16 cellular contexts compared by ENCODE assay signal in genomic region chr20:24985802-24986201, GRCh38. TPM values are rescaled to one million over a fixed set of nuclear protein-coding genes. Genes with fewer than 3 reads are reported as not detected.
DNase-seq lines count a peak whose midpoint lies in the region; ATAC-seq, FAIRE-seq and TF ChIP-seq lines count a peak whose summit lies in the region.
"Had no signal": no experiment of that assay in that cellular context is flagged by ENCODE, and none has a peak within 500 bp of the region (broad histone marks: within the 10 kb centered on the region; RNA-seq: fewer than 3 reads in every experiment).

No MANE protein-coding gene starts in this region.

- no peak overlapping the region for H3K4me3 Mint-ChIP-seq in activated CD8-positive, alpha-beta T cell treated with anti-CD3 and anti-CD28 coated beads, Interleukin-2, amount 10 ng/mL, durations not matched to agents 7 days and 5 days
- peak overlapping the region; percentile 21 for H3K4me3 Mint-ChIP-seq in stimulated activated effector memory CD8-positive, alpha-beta T cell treated with anti-CD3 and anti-CD28 coated beads, Interleukin-12 subunit alpha, Interleukin-12 subunit beta, amount 100 ng/mL, for 72 hours

- TF ChIP-seq EP300 in HepG2 (IDR thresholded peaks at IDR 0.05; ENCODE audit: low read depth in 2 of 2, low read length in 2 of 2) (no peak), HepG2 (CRISPR knock-in tag; IDR thresholded peaks at IDR 0.05; ENCODE audit: borderline replicate concordance) (no peak)

- no peak for FAIRE-seq in HepG2 (lab: Jason Lieb, UNC)
- FAIRE-seq: frontal cortex had no signal

- no peak overlapping the region for H3K4me2 ChIP-seq in HepG2 (ENCODE audit: low read depth, low read length)

- H3K27ac ChIP-seq in HepG2 (ENCODE audit: extremely low read length, insufficient read depth, low read length) = no peak overlapping the region
- H3K27ac ChIP-seq: 22Rv1, brain microvascular endothelial cell had no signal

- peaks cover 74% of the 10 kb centered on the region for H3K4me1 ChIP-seq in HepG2 (ENCODE audit: insufficient read depth, low read length)

- no peak overlapping the region for H2AFZ ChIP-seq in HepG2 (ENCODE audit: low read length)

- no peaks in the 10 kb centered on the region for H3K9me3 Mint-ChIP-seq in activated CD8-positive, alpha-beta T cell treated with anti-CD3 and anti-CD28 coated beads, Interleukin-2, amount 10 ng/mL, durations not matched to agents 7 days and 5 days (ENCODE audit: insufficient read depth)
- H3K9me3 Mint-ChIP-seq in stimulated activated effector memory CD8-positive, alpha-beta T cell treated with anti-CD3 and anti-CD28 coated beads, Interleukin-12 subunit alpha, Interleukin-12 subunit beta, amount 100 ng/mL, for 72 hours = no peaks in the 10 kb centered on the region

- no peaks in the 10 kb centered on the region for H3K9me3 ChIP-seq in HepG2 (ENCODE audit: low read length)

- H3K36me3 Mint-ChIP-seq in activated CD8-positive, alpha-beta T cell treated with anti-CD3 and anti-CD28 coated beads, Interleukin-2, amount 10 ng/mL, durations not matched to agents 7 days and 5 days (ENCODE audit: low read depth) = peaks cover 64% of the 10 kb centered on the region
- H3K36me3 Mint-ChIP-seq in stimulated activated effector memory CD8-positive, alpha-beta T cell treated with anti-CD3 and anti-CD28 coated beads, Interleukin-12 subunit alpha, Interleukin-12 subunit beta, amount 100 ng/mL, for 72 hours = peaks cover 68% of the 10 kb centered on the region

- H3K36me3 ChIP-seq in HepG2 (replicated peaks in 1 of 2; ENCODE audit: control insufficient read depth in 1 of 2, insufficient read depth in 2 of 2, low read length in 2 of 2) = peaks cover 6 to 32% of the 10 kb centered on the region in 2 experiments; a peak in 4 of 5 replicates

- intact Hi-C loops in HepG2 (cut with micrococcal nuclease; ENCODE audit: unreplicated experiment) = no loop called here

- H3K4me3 ChIP-seq in HepG2 (replicated peaks in 1 of 3; ENCODE audit: insufficient read depth in 1 of 3, low read depth in 2 of 3, low read length in 3 of 3) = no peak overlapping the region

- H3K27me3 Mint-ChIP-seq in activated CD8-positive, alpha-beta T cell treated with anti-CD3 and anti-CD28 coated beads, Interleukin-2, amount 10 ng/mL, durations not matched to agents 7 days and 5 days (ENCODE audit: low read depth) = no peaks in the 10 kb centered on the region

- TF ChIP-seq CTCF in HepG2 (CRISPR knock-in tag; IDR thresholded peaks at IDR 0.05) = no peak

- no peak for TF ChIP-seq POLR2A in HepG2 (IDR thresholded peaks at IDR 0.05; ENCODE audit: insufficient read depth in 1 of 2, low read depth in 2 of 2, low read length in 2 of 2)

- no peak for TF ChIP-seq RAD21 in HepG2 (CRISPR knock-in tag; IDR thresholded peaks at IDR 0.05)

- CTCF ChIA-PET in activated CD8-positive, alpha-beta T cell treated with anti-CD3 and anti-CD28 coated beads, Interleukin-2, amount 10 ng/mL, durations not matched to agents 7 days and 5 days (lab: Charles Lee) = interaction anchor here (4.9 kb wide), 1 partner anchor 56 kb away, joined by 17 read pairs; no protein-coding TSS in a partner anchor
- CTCF ChIA-PET in HepG2 (lab: Yijun Ruan, JAX; ENCODE audit: low intra/inter-chr PET ratio, low total read pairs) = no interaction called here

- POLR2A ChIA-PET in activated CD8-positive, alpha-beta T cell treated with anti-CD3 and anti-CD28 coated beads, Interleukin-2, amount 10 ng/mL, durations not matched to agents 7 days and 5 days (lab: Charles Lee) = interaction anchor here (0.6 kb wide), 1 partner anchor 1627 kb away, joined by 4 read pairs; no protein-coding TSS in a partner anchor
- POLR2A ChIA-PET in HepG2 (lab: Yijun Ruan, JAX) = no interaction called here

- ATAC-seq in activated CD8-positive, alpha-beta T cell treated with anti-CD3 and anti-CD28 coated beads, Interleukin-2, amount 10 ng/mL, durations not matched to agents 7 days and 5 days = no peak
- ATAC-seq in HepG2 (no peak), HG02798 (IDR thresholded peaks at IDR 0.05; ENCODE audit: poor library complexity, unreplicated experiment) (no peak)
- no peak for ATAC-seq in stimulated activated effector memory CD8-positive, alpha-beta T cell treated with anti-CD3 and anti-CD28 coated beads, Interleukin-12 subunit alpha, Interleukin-12 subunit beta, amount 100 ng/mL, for 72 hours

- peaks cover 62% of the 10 kb centered on the region for H3K79me2 ChIP-seq in HepG2 (ENCODE audit: insufficient read depth, low read length)

- no peak overlapping the region for H3K9ac ChIP-seq in HepG2 (ENCODE audit: insufficient read depth, low read depth, low read length)

- peak; percentile 15 for DNase-seq in DMS79 treated with DMSO at 0.1 percent for 48 hours (lab: John Stamatoyannopoulos, UW)
- DNase-seq in DMS79 (lab: John Stamatoyannopoulos, UW) = no peak
- DNase-seq in activated CD8-positive, alpha-beta T cell treated with anti-CD3 and anti-CD28 coated beads, Interleukin-2, amount 10 ng/mL, durations not matched to agents 7 days and 5 days = peak; percentile 14
- DNase-seq in HepG2 (ENCODE audit: low spot score) = no peak
- no peak for DNase-seq in stimulated activated effector memory CD8-positive, alpha-beta T cell treated with anti-CD3 and anti-CD28 coated beads, Interleukin-12 subunit alpha, Interleukin-12 subunit beta, amount 100 ng/mL, for 72 hours (ENCODE audit: low spot score in 2 of 2)
- DNase-seq in OCI-M2 (lab: John Stamatoyannopoulos, UW; ENCODE audit: unreplicated experiment) = no peak
- no peak for DNase-seq in NCI-H526 (lab: John Stamatoyannopoulos, UW)
- DNase-seq: activated CD4-positive, alpha-beta T cell treated with anti-CD3 and anti-CD28 coated beads for 4 hours; activated gamma-delta T cell; brain microvascular endothelial cell; Kasumi-1; NCI-H1694; stimulated activated CD4-positive, alpha-beta T cell treated with anti-CD3 and anti-CD28 coated beads, Interleukin-2, amount 100 ng/mL, for 48 hours had no signal

- no TSS peak for BruUV-seq in HepG2 (replicated peaks; lab: Mats Ljungman, UMichigan)

- in situ Hi-C loops in HepG2 (cut with HindIII; ENCODE audit: extremely low pct_ligation_motif_present, low pct_unique_long_range_greater_than_20kb) = no loop called here

- peaks cover 80% of the 10 kb centered on the region for H3K4me1 Mint-ChIP-seq in activated CD8-positive, alpha-beta T cell treated with anti-CD3 and anti-CD28 coated beads, Interleukin-2, amount 10 ng/mL, durations not matched to agents 7 days and 5 days (ENCODE audit: low read depth)
- peaks cover 86% of the 10 kb centered on the region for H3K4me1 Mint-ChIP-seq in stimulated activated effector memory CD8-positive, alpha-beta T cell treated with anti-CD3 and anti-CD28 coated beads, Interleukin-12 subunit alpha, Interleukin-12 subunit beta, amount 100 ng/mL, for 72 hours

- H3K27me3 ChIP-seq in HepG2 (ENCODE audit: control insufficient read depth in 1 of 2, insufficient read depth in 2 of 2, low read length in 2 of 2) = no peaks in the 10 kb centered on the region
- H3K27me3 ChIP-seq: brain microvascular endothelial cell had no signal

- no peak overlapping the region for H3K27ac Mint-ChIP-seq in activated CD8-positive, alpha-beta T cell treated with anti-CD3 and anti-CD28 coated beads, Interleukin-2, amount 10 ng/mL, durations not matched to agents 7 days and 5 days
- peak overlapping the region; percentile 69 for H3K27ac Mint-ChIP-seq in stimulated activated effector memory CD8-positive, alpha-beta T cell treated with anti-CD3 and anti-CD28 coated beads, Interleukin-12 subunit alpha, Interleukin-12 subunit beta, amount 100 ng/mL, for 72 hours

- WGBS in HepG2 (ENCODE audit: low lambda C conversion rate) = 72% methylated on average over 6 of the region's 6 CpGs

- peaks cover 4% of the 10 kb centered on the region; the same call in 1 of the 2 replicates for H4K20me1 ChIP-seq in HepG2 (ENCODE audit: insufficient read depth, low read length)

RNA-seq across cellular contexts. Expression of gene APMAP, which starts 6.7 kb away (rescaled TPM):
- 10 to 100 TPM; 43.2 to 44.0 TPM for total RNA-seq in activated CD8-positive, alpha-beta T cell treated with anti-CD3 and anti-CD28 coated beads, Interleukin-2, amount 10 ng/mL, durations not matched to agents 7 days and 5 days
- 96.9 and 214 TPM in 2 replicates for total RNA-seq in HepG2 (2016; rRNA removed; fragmentation: Illumina TruSeq; extraction: Trizol)
- 20.1 and 22.7 TPM in 2 replicates for total RNA-seq in HepG2 (2016; cell fraction: cytosol; rRNA removed; fragmentation: Illumina TruSeq; extraction: Trizol; ENCODE audit: low read depth)
- total RNA-seq in HepG2 (2016; cell fraction: insoluble cytoplasmic fraction; rRNA removed; fragmentation: Illumina TruSeq; extraction: Trizol) = 98.2 and 226 TPM in 2 replicates
- total RNA-seq in HepG2 (2016; cell fraction: membrane; rRNA removed; fragmentation: Illumina TruSeq; extraction: Trizol) = 41.7 and 44.7 TPM in 2 replicates
- total RNA-seq in HepG2 (2016; cell fraction: nucleus; rRNA removed; fragmentation: Illumina TruSeq; extraction: Trizol) = 175 and 197 TPM in 2 replicates
- polyA plus RNA-seq in HepG2 (2011; rRNA removed) = 168 and 177 TPM in 2 replicates
- polyA plus RNA-seq in HepG2 (2011; cell fraction: cytosol; rRNA removed) = 161 and 178 TPM in 2 replicates
- 60.9 and 87.7 TPM in 2 replicates for polyA plus RNA-seq in HepG2 (2011; cell fraction: nucleus; rRNA removed)
- 152 and 183 TPM in 2 replicates for polyA plus RNA-seq in HepG2 (2012)
- polyA plus RNA-seq in HepG2 (2016; cell fraction: cytosol; fragmentation: Illumina TruSeq; extraction: Trizol; ENCODE audit: low read depth) = 19.3 and 19.6 TPM in 2 replicates
- 91.9 and 93.0 TPM in 2 replicates for polyA plus RNA-seq in HepG2 (2016; cell fraction: insoluble cytoplasmic fraction; fragmentation: Illumina TruSeq; extraction: Trizol; ENCODE audit: low read depth)
- 31.8 and 32.4 TPM in 2 replicates for polyA plus RNA-seq in HepG2 (2016; cell fraction: membrane; fragmentation: Illumina TruSeq; extraction: Trizol; ENCODE audit: low read depth)
- polyA plus RNA-seq in HepG2 (2016; cell fraction: nucleus; fragmentation: Illumina TruSeq; extraction: Trizol; ENCODE audit: insufficient read depth, low read depth) = 261 and 268 TPM in 2 replicates
- 27.2 and 96.2 TPM in 2 replicates for polyA minus RNA-seq in HepG2 (2011; rRNA and poly(A)+ RNA removed; ENCODE audit: low replicate concordance)
- 41.4 and 51.0 TPM in 2 replicates for polyA minus RNA-seq in HepG2 (2011; cell fraction: cytosol; rRNA and poly(A)+ RNA removed)
- 33.6 and 47.4 TPM in 2 replicates for polyA minus RNA-seq in HepG2 (2011; cell fraction: nucleus; rRNA and poly(A)+ RNA removed)

RNA-seq across cellular contexts. Expression of gene CST7, which starts 36.7 kb away (rescaled TPM):
- 10 to 100 TPM; 43.9 to 47.5 TPM for total RNA-seq in activated CD8-positive, alpha-beta T cell treated with anti-CD3 and anti-CD28 coated beads, Interleukin-2, amount 10 ng/mL, durations not matched to agents 7 days and 5 days
- total RNA-seq in HepG2 (2016; rRNA removed; fragmentation: Illumina TruSeq; extraction: Trizol) = not detected in 2 replicates
- not detected in 2 replicates for total RNA-seq in HepG2 (2016; cell fraction: cytosol; rRNA removed; fragmentation: Illumina TruSeq; extraction: Trizol; ENCODE audit: low read depth)
- total RNA-seq in HepG2 (2016; cell fraction: insoluble cytoplasmic fraction; rRNA removed; fragmentation: Illumina TruSeq; extraction: Trizol) = not detected in 2 replicates
- total RNA-seq in HepG2 (2016; cell fraction: membrane; rRNA removed; fragmentation: Illumina TruSeq; extraction: Trizol) = not detected in 2 replicates
- not detected in 2 replicates for total RNA-seq in HepG2 (2016; cell fraction: nucleus; rRNA removed; fragmentation: Illumina TruSeq; extraction: Trizol)
- polyA plus RNA-seq in HepG2 (2011; rRNA removed) = not detected in 2 replicates
- polyA plus RNA-seq in HepG2 (2011; cell fraction: cytosol; rRNA removed) = not detected in 2 replicates
- not detected in 2 replicates for polyA plus RNA-seq in HepG2 (2011; cell fraction: nucleus; rRNA removed)
- polyA plus RNA-seq in HepG2 (2012) = not detected in 2 replicates
- not detected in 2 replicates for polyA plus RNA-seq in HepG2 (2016; cell fraction: cytosol; fragmentation: Illumina TruSeq; extraction: Trizol; ENCODE audit: low read depth)
- polyA plus RNA-seq in HepG2 (2016; cell fraction: insoluble cytoplasmic fraction; fragmentation: Illumina TruSeq; extraction: Trizol; ENCODE audit: low read depth) = not detected in 2 replicates
- polyA plus RNA-seq in HepG2 (2016; cell fraction: membrane; fragmentation: Illumina TruSeq; extraction: Trizol; ENCODE audit: low read depth) = not detected in 2 replicates
- not detected in 2 replicates for polyA plus RNA-seq in HepG2 (2016; cell fraction: nucleus; fragmentation: Illumina TruSeq; extraction: Trizol; ENCODE audit: insufficient read depth, low read depth)
- not detected in 2 replicates for polyA minus RNA-seq in HepG2 (2011; rRNA and poly(A)+ RNA removed; ENCODE audit: low replicate concordance)
- polyA minus RNA-seq in HepG2 (2011; cell fraction: cytosol; rRNA and poly(A)+ RNA removed) = not detected in 2 replicates
- not detected in 2 replicates for polyA minus RNA-seq in HepG2 (2011; cell fraction: nucleus; rRNA and poly(A)+ RNA removed)
- total RNA-seq: frontal cortex had no signal

Comparison
In these comparisons a context has a peak if more than half of its experiments do, and no peak if none do; other contexts are left out.
1. DNase-seq: peak in DMS79 treated with DMSO at 0.1 percent for 48 hours (single experiment) and activated CD8-positive, alpha-beta T cell treated with anti-CD3 and anti-CD28 coated beads, Interleukin-2, amount 10 ng/mL, durations not matched to agents 7 days and 5 days (single experiment); none in DMS79 (single experiment), HepG2 (single experiment), stimulated activated effector memory CD8-positive, alpha-beta T cell treated with anti-CD3 and anti-CD28 coated beads, Interleukin-12 subunit alpha, Interleukin-12 subunit beta, amount 100 ng/mL, for 72 hours (0 of 2), OCI-M2 (single experiment) and NCI-H526 (0 of 2).
2. RNA of gene CST7, which starts 36.7 kb away (total RNA-seq): 43.9 to 47.5 TPM in activated CD8-positive, alpha-beta T cell treated with anti-CD3 and anti-CD28 coated beads, Interleukin-2, amount 10 ng/mL, durations not matched to agents 7 days and 5 days; not detected in HepG2; every median in the first group is over 10 times any median in the second.